In genomic region chr18:26545335-26545734, GRCh38 we compare ENCODE assay signal across 16 cellular contexts. TPM values are rescaled to one million over a fixed set of nuclear protein-coding genes. Genes with fewer than 3 reads are reported as not detected.
A peak's percentile ranks its signal among the peaks of the same experiment; 100 is the strongest.
DNase-seq lines count a peak whose midpoint lies in the region; ATAC-seq and TF ChIP-seq lines count a peak whose summit lies in the region.
"Had no signal": no experiment of that assay in that cellular context is flagged by ENCODE, and none has a peak within 500 bp of the region (broad histone marks: within the 10 kb centered on the region; RNA-seq: fewer than 3 reads in every experiment).

No MANE protein-coding gene starts in this region.

- H4K20me1 ChIP-seq in BLaER1 treated with 17β-estradiol and CSF1 and Interleukin-3, amounts not matched to agents 10 nM and 100 nM, result peaks cover 0 to 66% (median 39%) of the 10 kb centered on the region in 11 experiments; a peak in 18 of 22 replicates
- 0 out of 2 replicates have a peak, but pooled peaks cover 4% of the 10 kb centered on the region for H4K20me1 ChIP-seq in KMS-11 (ENCODE audit: insufficient read depth)

- H3K27ac ChIP-seq in BLaER1 treated with 17β-estradiol and CSF1 and Interleukin-3, amounts not matched to agents 10 nM and 100 nM, result no peak overlapping the region
- peak overlapping the region; percentile 58 for H3K27ac ChIP-seq in KMS-11
- peak overlapping the region in 32 of 59 donors; percentile 13 to 91 (median 76) for H3K27ac ChIP-seq in dorsolateral prefrontal cortex

- peak overlapping the region; percentile 26 to 94 (median 92) for H3K27ac Mint-ChIP-seq in nephron
- H3K27ac Mint-ChIP-seq: CD8-positive, alpha-beta T cell; memory B cell had no signal

- H3K4me1 ChIP-seq in BLaER1 treated with 17β-estradiol and CSF1 and Interleukin-3, amounts not matched to agents 10 nM and 100 nM, result peaks cover 33 to 48% (median 38%) of the 10 kb centered on the region in 10 experiments
- H3K4me1 ChIP-seq in KMS-11 (ENCODE audit: low read depth, poor library complexity, severe bottlenecking), result peaks cover 43% of the 10 kb centered on the region

- peaks cover 0 to 6% (median 0%) of the 10 kb centered on the region in 11 experiments; a peak in 1 of 22 replicates for H3K36me3 ChIP-seq in BLaER1 treated with 17β-estradiol and CSF1 and Interleukin-3, amounts not matched to agents 10 nM and 100 nM
- H3K36me3 ChIP-seq in KMS-11 (ENCODE audit: insufficient read depth), result no peaks in the 10 kb centered on the region

- H3K27me3 ChIP-seq in BLaER1 treated with 17β-estradiol and CSF1 and Interleukin-3, amounts not matched to agents 10 nM and 100 nM, result peaks cover 15 to 17% (median 16%) of the 10 kb centered on the region in 11 experiments
- H3K27me3 ChIP-seq in KMS-11 (ENCODE audit: insufficient read depth, low read depth) (no peaks in the 10 kb centered on the region), dorsolateral prefrontal cortex (no peaks in the 10 kb centered on the region)

- no peak for DNase-seq in dorsolateral prefrontal cortex
- DNase-seq in NCI-H2081 treated with DMSO at 0.1 percent for 48 hours (lab: John Stamatoyannopoulos, UW), result no peak
- no peak for DNase-seq in SK-N-DZ (ENCODE audit: low spot score)
- DNase-seq: activated CD4-positive, CD25-positive, alpha-beta regulatory T cell; activated T-cell treated with anti-CD3 and anti-CD28 coated beads, Interleukin-2, amount 50 U/mL, for 4 hours; amniotic stem cell; CD8-positive, alpha-beta T cell; hippocampal formation; NCI-H1092 treated with DMSO at 0.1 percent for 48 hours; NCI-H526 treated with DMSO at 0.1 percent for 48 hours had no signal

- no peak overlapping the region for H2AFZ ChIP-seq in KMS-11 (ENCODE audit: low read depth)

- TF ChIP-seq CTCF in KMS-11 (conservative IDR thresholded peaks at IDR 0.05; ENCODE audit: low read depth, low read length), result no peak
- TF ChIP-seq CTCF in dorsolateral prefrontal cortex (IDR thresholded peaks at IDR 0.05 in 54 of 56, conservative IDR thresholded peaks at IDR 0.05 in 2 of 56; ENCODE audit: low read depth in 1 of 56, partially characterized antibody in 56 of 56), result no peak
- TF ChIP-seq CTCF in nephron (IDR thresholded peaks at IDR 0.05; ENCODE audit: unreplicated experiment in 3 of 3), result no peak

- no peak overlapping the region; a peak in 1 of 20 replicates for H3K4me3 ChIP-seq in BLaER1 treated with 17β-estradiol and CSF1 and Interleukin-3, amounts not matched to agents 10 nM and 100 nM
- H3K4me3 ChIP-seq in KMS-11 (IDR thresholded peaks at IDR 0.05; ENCODE audit: insufficient read depth, low read depth, low read length) (no peak overlapping the region), dorsolateral prefrontal cortex (peak overlapping the region in 58 of 59 donors; percentile 41 to 88 (median 74))

- H3K79me2 ChIP-seq in KMS-11 (ENCODE audit: insufficient read depth, low read depth), result no peaks in the 10 kb centered on the region; the same call in 1 of the 2 replicates

- ATAC-seq in HG02870 (IDR thresholded peaks at IDR 0.05; ENCODE audit: unreplicated experiment) (no peak), HG02642 (IDR thresholded peaks at IDR 0.05; ENCODE audit: poor library complexity, unreplicated experiment) (no peak)
- ATAC-seq: activated T-cell treated with anti-CD3 and anti-CD28 coated beads, Interleukin-2, amount 50 U/mL, for 4 hours; CD8-positive, alpha-beta T cell had no signal

- intact Hi-C loops in dorsolateral prefrontal cortex (cut with DNase I), result loop anchor here in 1 of 2 donors (5.0 kb wide), 2 partner anchors 107 to 138 kb away; no protein-coding TSS in a partner anchor

- no peaks in the 10 kb centered on the region; a peak in 1 of 22 replicates for H3K9me3 ChIP-seq in BLaER1 treated with 17β-estradiol and CSF1 and Interleukin-3, amounts not matched to agents 10 nM and 100 nM (replicated peaks in 1 of 11)

- H3K4me2 ChIP-seq in BLaER1 treated with 17β-estradiol and CSF1 and Interleukin-3, amounts not matched to agents 10 nM and 100 nM, result peak overlapping the region; percentile 33 to 73 (median 50)
- peak overlapping the region; percentile 80 for H3K4me2 ChIP-seq in KMS-11

- H3K36me3 Mint-ChIP-seq in nephron (ENCODE audit: low read depth), result peaks cover 9% of the 10 kb centered on the region
- H3K36me3 Mint-ChIP-seq: CD8-positive, alpha-beta T cell; memory B cell had no signal

- H3K9ac ChIP-seq in BLaER1 treated with 17β-estradiol and CSF1 and Interleukin-3, amounts not matched to agents 10 nM and 100 nM, result no peak overlapping the region
- H3K9ac ChIP-seq in KMS-11, result peak overlapping the region; percentile 4; the same call in 1 of the 2 replicates

- H3K27me3 Mint-ChIP-seq in nephron (ENCODE audit: low read depth), result peaks cover 30% of the 10 kb centered on the region

- no peaks in the 10 kb centered on the region for H3K9me3 Mint-ChIP-seq in nephron
- H3K9me3 Mint-ChIP-seq: activated T-cell treated with anti-CD3 and anti-CD28 coated beads, Interleukin-2, amount 50 U/mL, for 4 hours; CD8-positive, alpha-beta T cell; memory B cell had no signal

- H3K4me1 Mint-ChIP-seq in nephron, result peaks cover 50% of the 10 kb centered on the region

- peak overlapping the region; percentile 98 to 99 (median 98) for H3K4me3 Mint-ChIP-seq in nephron
- H3K4me3 Mint-ChIP-seq: activated T-cell treated with anti-CD3 and anti-CD28 coated beads, Interleukin-2, amount 50 U/mL, for 4 hours; CD8-positive, alpha-beta T cell; memory B cell had no signal

RNA-seq across cellular contexts. Expression of gene KCTD1, which starts 3.0 kb away (rescaled TPM):
- 100 to 1,000 TPM in 39 of 120 experiments, 10 to 100 TPM in 81; 40.5 to 147 (median 89.3) TPM for total RNA-seq in dorsolateral prefrontal cortex
- polyA plus RNA-seq in SK-N-DZ (2014; cell fraction: cytosol; rRNA removed), result 21.6 and 26.3 TPM in 2 replicates
- 11.0 and 13.0 TPM in 2 replicates for polyA plus RNA-seq in SK-N-DZ (2014; cell fraction: nucleus; rRNA removed)

Comparison
In these comparisons a context has a peak if more than half of its experiments do, and no peak if none do; other contexts are left out.
1. H3K27ac ChIP-seq: peak in KMS-11 (single experiment) and dorsolateral prefrontal cortex (32 of 59); none in BLaER1 treated with 17β-estradiol and CSF1 and Interleukin-3, amounts not matched to agents 10 nM and 100 nM (0 of 11).
2. H3K4me3 ChIP-seq: peak in dorsolateral prefrontal cortex (58 of 59); none in BLaER1 treated with 17β-estradiol and CSF1 and Interleukin-3, amounts not matched to agents 10 nM and 100 nM (0 of 10) and KMS-11 (single experiment).